In genomic region chr4:24434193-24434728, GRCh38 we compare ENCODE assay signal across 31 cellular contexts.
"Had no signal": no experiment of that assay in that cellular context is flagged by ENCODE, and none has a peak within 500 bp of the region (broad histone marks: within the 10 kb centered on the region; RNA-seq: fewer than 3 reads in every experiment).

No MANE protein-coding gene starts in this region.

- H3K4me3 ChIP-seq: adrenal gland, body of pancreas, colonic mucosa, dorsolateral prefrontal cortex, gastroesophageal sphincter, lower lobe of right lung, sigmoid colon, tibial nerve had no signal

- ATAC-seq: activated CD4-positive, CD25-positive, alpha-beta regulatory T cell treated with anti-CD3 and anti-CD28 coated beads, Interleukin-2, amount 50 U/mL, for 24 hours; body of pancreas; gastroesophageal sphincter; left lobe of liver; lower lobe of right lung; natural killer cell treated with Interleukin-12 subunit alpha and Interleukin-12 subunit beta and Interleukin-15 and Interleukin-18, amount 100 ng/mL, for 72 hours had no signal

- H3K4me1 ChIP-seq: adrenal gland, body of pancreas, colonic mucosa, gastroesophageal sphincter, lower lobe of right lung, sigmoid colon, tibial nerve had no signal

- H3K27me3 ChIP-seq: adrenal gland, body of pancreas, colonic mucosa, dorsolateral prefrontal cortex, gastroesophageal sphincter, neutrophil, sigmoid colon, tibial nerve had no signal

- H3K9me3 ChIP-seq: adrenal gland, body of pancreas, colonic mucosa, gastroesophageal sphincter, lower lobe of right lung, neutrophil, sigmoid colon, tibial nerve had no signal

- H3K27ac ChIP-seq: adrenal gland, body of pancreas, colonic mucosa, dorsolateral prefrontal cortex, gastroesophageal sphincter, lower lobe of right lung, neutrophil, sigmoid colon, tibial nerve, VCaP had no signal

- H3K36me3 ChIP-seq: adrenal gland, colonic mucosa, gastroesophageal sphincter, lower lobe of right lung, neutrophil, sigmoid colon, tibial nerve had no signal

- DNase-seq: activated CD4-positive, alpha-beta memory T cell treated with anti-CD3 and anti-CD28 coated beads for 36 hours; activated CD4-positive, alpha-beta T cell treated with anti-CD3 and anti-CD28 coated beads for 48 hours; activated CD8-positive, alpha-beta memory T cell treated with anti-CD3 and anti-CD28 coated beads, Interleukin-2, amount 50 U/mL, for 4 hours; activated effector memory CD4-positive, alpha-beta T cell treated with anti-CD3 and anti-CD28 coated beads, Interleukin-2, amount 50 U/mL, for 16 hours; activated naive CD4-positive, alpha-beta T cell treated with anti-CD3 and anti-CD28 coated beads for 36 hours; activated naive CD8-positive, alpha-beta T cell treated with anti-CD3 and anti-CD28 coated beads for 36 hours; activated T-cell treated with anti-CD3 and anti-CD28 coated beads, Interleukin-2, amount 50 U/mL, for 1 hour; adrenal gland; aorta; body of pancreas; cerebellar nuclear complex; colonic mucosa; effector memory CD4-positive, alpha-beta T cell; erythroblast; immature natural killer cell; kidney; lower lobe of right lung; mesenchymal stem cell; sigmoid colon; stimulated activated CD4-positive, alpha-beta T cell treated with anti-CD3 and anti-CD28 coated beads, Interleukin-15, amount 100 ng/mL, for 24 hours; stimulated activated CD4-positive, alpha-beta T cell treated with anti-CD3 and anti-CD28 coated beads, Interleukin-2, amount 100 ng/mL, for 24 hours; stimulated activated naive CD4-positive, alpha-beta T cell; T-helper 1 cell had no signal
